ENCODE assay signal across 8 cellular contexts in genomic region chr1:10685851-10686403, GRCh38.
DNase-seq lines count a peak whose midpoint lies in the region; ATAC-seq and TF ChIP-seq lines count a peak whose summit lies in the region.

No MANE protein-coding gene starts in this region.

- H3K27me3 ChIP-seq in esophagus muscularis mucosa (no peaks in the 10 kb centered on the region), thyroid gland (no peaks in the 10 kb centered on the region)

- DNase-seq in DMS 273 (lab: John Stamatoyannopoulos, UW; ENCODE audit: unreplicated experiment) (peak; percentile 49), DMS 273 treated with DMSO at 0.1 percent for 48 hours (lab: John Stamatoyannopoulos, UW) (no peak), esophagus muscularis mucosa (ENCODE audit: extremely low spot score) (no peak), mucosa of descending colon (no peak), thyroid gland (no peak), NCI-H1105 treated with DMSO at 0.1 percent for 48 hours (lab: John Stamatoyannopoulos, UW) (no peak), DMS53 (lab: John Stamatoyannopoulos, UW) (no peak), G401 (ENCODE audit: low spot score) (no peak)

- TF ChIP-seq CTCF in esophagus muscularis mucosa (IDR thresholded peaks at IDR 0.05) (no peak), mucosa of descending colon (IDR thresholded peaks at IDR 0.05) (no peak), thyroid gland (IDR thresholded peaks at IDR 0.05) (no peak)

- TF ChIP-seq EP300 in esophagus muscularis mucosa (IDR thresholded peaks at IDR 0.05) = no peak

- H3K4me3 ChIP-seq in esophagus muscularis mucosa = peak overlapping the region in 3 of 4 donors; percentile 2 to 18 (median 7)
- no peak overlapping the region for H3K4me3 ChIP-seq in mucosa of descending colon
- no peak overlapping the region for H3K4me3 ChIP-seq in thyroid gland (replicated peaks in 1 of 3)

- no peak for TF ChIP-seq POLR2A in esophagus muscularis mucosa (IDR thresholded peaks at IDR 0.05; ENCODE audit: low read depth)
- no peak for TF ChIP-seq POLR2A in thyroid gland (IDR thresholded peaks at IDR 0.05)

- intact Hi-C loops in esophagus muscularis mucosa (cut with DNase I) (no loop called here), mucosa of descending colon (cut with DNase I, micrococcal nuclease) (no loop called here), thyroid gland (cut with DNase I) (no loop called here)

- in situ Hi-C loops in G401 (cut with HindIII; ENCODE audit: low sequenced_read_pairs) = no loop called here

- peaks cover 99 to 100% (median 100%) of the 10 kb centered on the region in 4 donors for H3K4me1 ChIP-seq in esophagus muscularis mucosa
- peaks cover 65% of the 10 kb centered on the region for H3K4me1 ChIP-seq in mucosa of descending colon (ENCODE audit: low read depth)
- H3K4me1 ChIP-seq in thyroid gland = peaks cover 63 to 66% of the 10 kb centered on the region in 2 donors

- no peaks in the 10 kb centered on the region for H3K9me3 ChIP-seq in esophagus muscularis mucosa
- no peaks in the 10 kb centered on the region for H3K9me3 ChIP-seq in mucosa of descending colon
- no peaks in the 10 kb centered on the region for H3K9me3 ChIP-seq in thyroid gland

- H3K27ac ChIP-seq in esophagus muscularis mucosa (replicated peaks in 1 of 4) (peak overlapping the region; percentile 79 to 96 (median 90)), thyroid gland (peak overlapping the region; percentile 64 to 88 (median 66))

- 55% methylated on average over 7 of the region's 11 CpGs for WGBS in esophagus muscularis mucosa
- WGBS in thyroid gland, 2 donors = 29 to 73% methylated on average over 4 to 7 of the region's 11 CpGs

- ATAC-seq in mucosa of descending colon = peak; percentile 3

- no peaks in the 10 kb centered on the region for H3K36me3 ChIP-seq in esophagus muscularis mucosa
- no peaks in the 10 kb centered on the region for H3K36me3 ChIP-seq in mucosa of descending colon (ENCODE audit: low read depth)
- no peaks in the 10 kb centered on the region for H3K36me3 ChIP-seq in thyroid gland

Comparison
In these comparisons a context has a peak if more than half of its experiments do, and no peak if none do; other contexts are left out.
1. H3K4me3 ChIP-seq: peak in esophagus muscularis mucosa (3 of 4); none in mucosa of descending colon (single experiment) and thyroid gland (0 of 3).